27 cellular contexts compared by ENCODE assay signal in genomic region chr15:28013976-28014375, GRCh38.
"Had no signal": no experiment of that assay in that cellular context is flagged by ENCODE, and none has a peak within 500 bp of the region (broad histone marks: within the 10 kb centered on the region; RNA-seq: fewer than 3 reads in every experiment).

No MANE protein-coding gene starts in this region.

- H3K36me3 ChIP-seq: esophagus squamous epithelium, gastrocnemius medialis, heart right ventricle, left lung, lower lobe of right lung had no signal

- H3K9me3 ChIP-seq: gastrocnemius medialis, left lung, lower lobe of right lung, mucosa of descending colon had no signal

- H3K4me3 ChIP-seq: esophagus squamous epithelium, gastrocnemius medialis, heart right ventricle, left lung, lower lobe of right lung, mucosa of descending colon had no signal

- ATAC-seq: effector memory CD8-positive, alpha-beta T cell; gastrocnemius medialis; heart right ventricle; left colon; left lung; left ventricle myocardium superior; lower lobe of right lung; mucosa of descending colon had no signal

- DNase-seq: cortex of kidney; effector CD8-positive, alpha-beta T cell; effector memory CD8-positive, alpha-beta T cell; endodermal cell; erythroblast; esophagus squamous epithelium; foreskin fibroblast; foreskin melanocyte; gastrocnemius medialis; glutamatergic neuron; head of caudate nucleus; heart right ventricle; hippocampal formation; kidney glomerular epithelial cell; left colon; left ventricle myocardium superior; lower lobe of right lung; mammary epithelial cell; mesendoderm; mucosa of descending colon; naive B cell had no signal

- H3K27me3 ChIP-seq: esophagus squamous epithelium, gastrocnemius medialis, heart right ventricle, left lung had no signal

- H3K27ac ChIP-seq: epithelial cell of prostate, esophagus squamous epithelium, gastrocnemius medialis, heart right ventricle, left lung, lower lobe of right lung had no signal

- FAIRE-seq: colon, endometrium, islet of Langerhans, keratinocyte had no signal

- H3K4me1 ChIP-seq: esophagus squamous epithelium, gastrocnemius medialis, heart right ventricle, left lung, lower lobe of right lung had no signal
